ENCODE assay signal across 1 cellular context in genomic region chr21:33540711-33541104, GRCh38.
TF ChIP-seq lines count a peak whose summit lies in the region.

No MANE protein-coding gene starts in this region.

TF ChIP-seq in GM23338, 12 proteins besides CTCF, POLR2A, EP300 and RAD21 (continued from another document):
- TF ChIP-seq ZNF462 (CRISPR knock-in tag; IDR thresholded peaks at IDR 0.05) (no peak), ETS1 (IDR thresholded peaks at IDR 0.05) (no peak), NANOG (IDR thresholded peaks at IDR 0.05; ENCODE audit: borderline replicate concordance) (no peak)
